Comparison of ENCODE assay signal across 10 cellular contexts in genomic region chr10:112487964-112488363, GRCh38.
"Had no signal": no experiment of that assay in that cellular context is flagged by ENCODE, and none has a peak within 500 bp of the region (broad histone marks: within the 10 kb centered on the region; RNA-seq: fewer than 3 reads in every experiment).

No MANE protein-coding gene starts in this region.

- ATAC-seq: GM23338 had no signal

- H3K36me3 ChIP-seq: HAP-1 had no signal

- H2AFZ ChIP-seq: GM23248, GM23338 had no signal

- H3K4me3 ChIP-seq: GM23248, GM23338, HAP-1 had no signal

- FAIRE-seq: H1, H54 had no signal

- H3K4me2 ChIP-seq: GM23338 had no signal

- H3K27ac ChIP-seq: GM23248 had no signal

- H3K9me3 ChIP-seq: HAP-1 had no signal

- H3K9ac ChIP-seq: GM23248 had no signal

- DNase-seq: GM23248, GOT3, H7, H9, HCEC 1CT, HFFc6 had no signal
